19 cellular contexts compared by ENCODE assay signal in genomic region chr14:26966942-26967341, GRCh38.
DNase-seq lines count a peak whose midpoint lies in the region; TF ChIP-seq lines count a peak whose summit lies in the region.
"Had no signal": no experiment of that assay in that cellular context is flagged by ENCODE, and none has a peak within 500 bp of the region (broad histone marks: within the 10 kb centered on the region; RNA-seq: fewer than 3 reads in every experiment).

No MANE protein-coding gene starts in this region.

- no peaks in the 10 kb centered on the region for H3K9me3 ChIP-seq in prostate gland
- H3K9me3 ChIP-seq: heart right ventricle had no signal

- H3K4me1 ChIP-seq in prostate gland (replicated peaks) = no peaks in the 10 kb centered on the region
- H3K4me1 ChIP-seq: heart right ventricle had no signal

- no peak overlapping the region for H3K27ac Mint-ChIP-seq in activated naive CD4-positive, alpha-beta T cell treated with anti-CD3 and anti-CD28 coated beads, Interleukin-2, amount 10 ng/mL, durations not matched to agents 7 days and 5 days
- H3K27ac Mint-ChIP-seq: activated CD4-positive, alpha-beta T cell treated with anti-CD3 and anti-CD28 coated beads, Interleukin-2, amount 10 ng/mL, durations not matched to agents 7 days and 5 days; IgD-negative memory B cell; T-helper 17 cell had no signal

- no peak for TF ChIP-seq CTCF in prostate gland (IDR thresholded peaks at IDR 0.05)

- WGBS in prostate gland = 6% methylated on average over 3 of the region's 3 CpGs

- TF ChIP-seq POLR2A in prostate gland (IDR thresholded peaks at IDR 0.05) = no peak

- no peaks in the 10 kb centered on the region for H3K4me1 Mint-ChIP-seq in activated naive CD4-positive, alpha-beta T cell treated with anti-CD3 and anti-CD28 coated beads, Interleukin-2, amount 10 ng/mL, durations not matched to agents 7 days and 5 days
- H3K4me1 Mint-ChIP-seq: activated CD4-positive, alpha-beta T cell treated with anti-CD3 and anti-CD28 coated beads, Interleukin-2, amount 10 ng/mL, durations not matched to agents 7 days and 5 days; IgD-negative memory B cell; T-helper 17 cell had no signal

- no peaks in the 10 kb centered on the region for H3K27me3 Mint-ChIP-seq in activated naive CD4-positive, alpha-beta T cell treated with anti-CD3 and anti-CD28 coated beads, Interleukin-2, amount 10 ng/mL, durations not matched to agents 7 days and 5 days
- H3K27me3 Mint-ChIP-seq: activated CD4-positive, alpha-beta T cell treated with anti-CD3 and anti-CD28 coated beads, Interleukin-2, amount 10 ng/mL, durations not matched to agents 7 days and 5 days; IgD-negative memory B cell; T-helper 17 cell had no signal

- DNase-seq in Caki2 (ENCODE audit: low read depth) (peak; percentile 13), SK-MEL-5 (ENCODE audit: low read depth, low spot score) (peak; percentile 100), foreskin melanocyte (peak; percentile 37), prostate gland (ENCODE audit: low spot score) (peak; percentile 5), HuH-7.5 (ENCODE audit: low spot score) (no peak), mesenteric fat pad (ENCODE audit: low spot score) (no peak)
- DNase-seq in activated naive CD4-positive, alpha-beta T cell treated with anti-CD3 and anti-CD28 coated beads, Interleukin-2, amount 10 ng/mL, durations not matched to agents 7 days and 5 days = no peak
- DNase-seq in activated CD4-positive, alpha-beta T cell treated with anti-CD3 and anti-CD28 coated beads for 1 hour = no peak
- DNase-seq: activated CD4-positive, alpha-beta T cell treated with anti-CD3 and anti-CD28 coated beads, Interleukin-2, amount 10 ng/mL, durations not matched to agents 7 days and 5 days; AML-193; DMS79 treated with DMSO at 0.1 percent for 48 hours; effector CD4-positive, alpha-beta T cell; heart right ventricle; NCI-H1092; NCI-H446; PC-9; T-helper 17 cell had no signal

- H3K27ac ChIP-seq in prostate gland = no peak overlapping the region
- H3K27ac ChIP-seq: heart right ventricle, PC-9 had no signal

- CTCF ChIA-PET in activated naive CD4-positive, alpha-beta T cell treated with anti-CD3 and anti-CD28 coated beads, Interleukin-2, amount 10 ng/mL, durations not matched to agents 7 days and 5 days (lab: Charles Lee) = no interaction called here

- H3K36me3 ChIP-seq in prostate gland = no peaks in the 10 kb centered on the region
- H3K36me3 ChIP-seq: heart right ventricle had no signal

- intact Hi-C loops in prostate gland (cut with DNase I) = no loop called here

- H3K4me3 Mint-ChIP-seq in activated naive CD4-positive, alpha-beta T cell treated with anti-CD3 and anti-CD28 coated beads, Interleukin-2, amount 10 ng/mL, durations not matched to agents 7 days and 5 days = no peak overlapping the region
- H3K4me3 Mint-ChIP-seq: activated CD4-positive, alpha-beta T cell treated with anti-CD3 and anti-CD28 coated beads, Interleukin-2, amount 10 ng/mL, durations not matched to agents 7 days and 5 days; IgD-negative memory B cell; T-helper 17 cell had no signal

- in situ Hi-C loops in Caki2 (cut with HindIII; ENCODE audit: low pct_unique_long_range_greater_than_20kb, low sequenced_read_pairs) = no loop called here
- in situ Hi-C loops in SK-MEL-5 (cut with HindIII; ENCODE audit: low pct_unique_long_range_greater_than_20kb, low sequenced_read_pairs) = no loop called here

- peaks cover 14% of the 10 kb centered on the region for H3K9me3 Mint-ChIP-seq in activated naive CD4-positive, alpha-beta T cell treated with anti-CD3 and anti-CD28 coated beads, Interleukin-2, amount 10 ng/mL, durations not matched to agents 7 days and 5 days

- H3K4me3 ChIP-seq in prostate gland = no peak overlapping the region
- H3K4me3 ChIP-seq: GM12878, heart right ventricle, PC-9 had no signal

- H3K36me3 Mint-ChIP-seq in activated naive CD4-positive, alpha-beta T cell treated with anti-CD3 and anti-CD28 coated beads, Interleukin-2, amount 10 ng/mL, durations not matched to agents 7 days and 5 days = no peaks in the 10 kb centered on the region
- H3K36me3 Mint-ChIP-seq: IgD-negative memory B cell had no signal

- no peaks in the 10 kb centered on the region for H3K27me3 ChIP-seq in prostate gland (replicated peaks; ENCODE audit: insufficient read depth)
- H3K27me3 ChIP-seq: heart right ventricle had no signal

Comparison
In these comparisons a context has a peak if more than half of its experiments do, and no peak if none do; other contexts are left out.
1. DNase-seq: peak in Caki2 (single experiment), SK-MEL-5 (single experiment), foreskin melanocyte (single experiment) and prostate gland (single experiment); none in activated naive CD4-positive, alpha-beta T cell treated with anti-CD3 and anti-CD28 coated beads, Interleukin-2, amount 10 ng/mL, durations not matched to agents 7 days and 5 days (single experiment), activated CD4-positive, alpha-beta T cell treated with anti-CD3 and anti-CD28 coated beads for 1 hour (single experiment), HuH-7.5 (single experiment) and mesenteric fat pad (single experiment).